35 cellular contexts compared by ENCODE assay signal in genomic region chr10:103257812-103258211, GRCh38. TPM values are rescaled to one million over a fixed set of nuclear protein-coding genes. Genes with fewer than 3 reads are reported as not detected.
DNase-seq lines count a peak whose midpoint lies in the region; FAIRE-seq and TF ChIP-seq lines count a peak whose summit lies in the region.
"Had no signal": no experiment of that assay in that cellular context is flagged by ENCODE, and none has a peak within 500 bp of the region (broad histone marks: within the 10 kb centered on the region; RNA-seq: fewer than 3 reads in every experiment).

No MANE protein-coding gene starts in this region.

- FAIRE-seq in astrocyte (lab: Jason Lieb, UNC) = no peak
- FAIRE-seq: A204.1, A549, D721Med had no signal

- no peak overlapping the region for H3K4me2 ChIP-seq in astrocyte (ENCODE audit: low read length)
- H3K4me2 ChIP-seq: A549; BLaER1; BLaER1 treated with 17β-estradiol and CSF1 and Interleukin-3, amounts not matched to agents 10 nM and 100 nM had no signal

- H3K9ac ChIP-seq in astrocyte (ENCODE audit: low read length) = no peak overlapping the region
- H3K9ac ChIP-seq: BLaER1; BLaER1 treated with 17β-estradiol and CSF1 and Interleukin-3, amounts not matched to agents 10 nM and 100 nM had no signal

- POLR2A ChIA-PET in HEK293 (lab: Yijun Ruan, JAX) = no interaction called here

- no peaks in the 10 kb centered on the region for H3K27me3 ChIP-seq in astrocyte (ENCODE audit: insufficient read depth, low read length)
- H3K27me3 ChIP-seq: BE2C; BLaER1; BLaER1 treated with 17β-estradiol and CSF1 and Interleukin-3, amounts not matched to agents 10 nM and 100 nM had no signal

- peaks cover 11% of the 10 kb centered on the region for H3K36me3 Mint-ChIP-seq in astrocyte (ENCODE audit: low read depth, unreplicated experiment)
- H3K36me3 Mint-ChIP-seq: CD14-positive monocyte; CD8-positive, alpha-beta T cell had no signal

- no peak overlapping the region for H2AFZ ChIP-seq in astrocyte (ENCODE audit: low read depth, low read length)

- no peaks in the 10 kb centered on the region for H3K9me3 ChIP-seq in HEK293 (ENCODE audit: control insufficient read depth, insufficient read depth, low read depth, low read length)
- peaks cover 8% of the 10 kb centered on the region for H3K9me3 ChIP-seq in astrocyte (ENCODE audit: insufficient read depth, low read depth, low read length)
- H3K9me3 ChIP-seq: BE2C had no signal

- H3K4me1 Mint-ChIP-seq in astrocyte (ENCODE audit: low read depth, unreplicated experiment) = peaks cover 12% of the 10 kb centered on the region
- H3K4me1 Mint-ChIP-seq: B cell; CD14-positive monocyte; CD4-positive, alpha-beta memory T cell; CD4-positive, CD25-positive, alpha-beta regulatory T cell; CD8-positive, alpha-beta memory T cell had no signal

- CTCF ChIA-PET in HEK293 (lab: Yijun Ruan, JAX) = interaction anchor here (1.0 kb wide), 1 partner anchor 11 kb away, joined by 3 read pairs; no protein-coding TSS in a partner anchor

- H3K4me3 ChIP-seq in HEK293 (ENCODE audit: low read depth, low read length) (no peak overlapping the region), astrocyte (ENCODE audit: insufficient read depth, low read depth, low read length) (no peak overlapping the region)
- H3K4me3 ChIP-seq: A549; BLaER1; BLaER1 treated with 17β-estradiol and CSF1 and Interleukin-3, amounts not matched to agents 10 nM and 100 nM had no signal

- peak overlapping the region; percentile 62 for H3K27ac Mint-ChIP-seq in astrocyte (ENCODE audit: unreplicated experiment)
- H3K27ac Mint-ChIP-seq: B cell; CD14-positive monocyte; CD4-positive, alpha-beta T cell; CD8-positive, alpha-beta memory T cell; CD8-positive, alpha-beta T cell had no signal

- H3K4me1 ChIP-seq in HEK293 (ENCODE audit: control insufficient read depth, insufficient read depth, low read length) (no peaks in the 10 kb centered on the region), astrocyte (ENCODE audit: insufficient read depth, low read length) (no peaks in the 10 kb centered on the region)
- H3K4me1 ChIP-seq: BE2C; BLaER1; BLaER1 treated with 17β-estradiol and CSF1 and Interleukin-3, amounts not matched to agents 10 nM and 100 nM; Caco-2 had no signal

- no peak overlapping the region for H3K4me3 Mint-ChIP-seq in astrocyte (ENCODE audit: unreplicated experiment)
- H3K4me3 Mint-ChIP-seq: B cell; CD14-positive monocyte; CD4-positive, alpha-beta memory T cell; CD4-positive, alpha-beta T cell; CD4-positive, CD25-positive, alpha-beta regulatory T cell; CD8-positive, alpha-beta memory T cell; CD8-positive, alpha-beta T cell had no signal

- H3K27me3 Mint-ChIP-seq in astrocyte (ENCODE audit: low read depth, unreplicated experiment) = peaks cover 2% of the 10 kb centered on the region
- H3K27me3 Mint-ChIP-seq: CD4-positive, CD25-positive, alpha-beta regulatory T cell had no signal

- H3K36me3 ChIP-seq in HEK293 (ENCODE audit: control insufficient read depth in 2 of 2, insufficient read depth in 1 of 2, low read length in 2 of 2) (no peaks in the 10 kb centered on the region), astrocyte (ENCODE audit: insufficient read depth, low read length) (no peaks in the 10 kb centered on the region)
- H3K36me3 ChIP-seq: BE2C, BLaER1 had no signal

- H3K27ac ChIP-seq in HEK293 (ENCODE audit: extremely low read depth, low read depth, low read length) (no peak overlapping the region), astrocyte (ENCODE audit: low read depth, low read length) (no peak overlapping the region)
- H3K27ac ChIP-seq: 22Rv1; A549; BLaER1; BLaER1 treated with 17β-estradiol and CSF1 and Interleukin-3, amounts not matched to agents 10 nM and 100 nM; C4-2B had no signal

- H4K20me1 ChIP-seq in astrocyte (ENCODE audit: insufficient read depth, low read length) = no peaks in the 10 kb centered on the region
- H4K20me1 ChIP-seq: BLaER1; BLaER1 treated with 17β-estradiol and CSF1 and Interleukin-3, amounts not matched to agents 10 nM and 100 nM had no signal

- H3K79me2 ChIP-seq in astrocyte (ENCODE audit: insufficient read depth, low read length) = no peaks in the 10 kb centered on the region

- no peak for TF ChIP-seq CTCF in HEK293 (tag by site-specific recombination; IDR thresholded peaks at IDR 0.05)
- no peak for TF ChIP-seq CTCF in astrocyte (IDR thresholded peaks at IDR 0.05; ENCODE audit: insufficient read depth, low read depth, low read length)

- H3K9me3 Mint-ChIP-seq in astrocyte (ENCODE audit: unreplicated experiment) = peaks cover 23% of the 10 kb centered on the region
- H3K9me3 Mint-ChIP-seq: CD8-positive, alpha-beta T cell had no signal

- no peak for DNase-seq in astrocyte (ENCODE audit: low read depth)
- no peak for DNase-seq in GDM1 (lab: John Stamatoyannopoulos, UW)
- DNase-seq in NCI-H1436 (lab: John Stamatoyannopoulos, UW) = no peak
- DNase-seq: 8988T; ACHN; AML-193; BE2C; C1 segment of cervical spinal cord; Caco-2; Calu3; CD4-positive, alpha-beta memory T cell; CD4-positive, alpha-beta T cell; CD4-positive, CD25-positive, alpha-beta regulatory T cell; CD8-positive, alpha-beta memory T cell; CD8-positive, alpha-beta T cell; COR-L47; DMS 273 treated with DMSO at 0.1 percent for 48 hours; DMS153; DMS53; DMS79; DMS79 treated with DMSO at 0.1 percent for 48 hours; DND-41; EL had no signal

TF ChIP-seq in HEK293, 187 proteins besides CTCF, POLR2A, EP300 and RAD21:
- TF ChIP-seq ZNF837 (tag by site-specific recombination; IDR thresholded peaks at IDR 0.05) (no peak), PRDM1 (tag by site-specific recombination; IDR thresholded peaks at IDR 0.05) (peak; percentile 96)

RNA-seq across cellular contexts. Expression of gene RPEL1, which starts 12.1 kb away (rescaled TPM):
- total RNA-seq in astrocyte = not detected in 2 replicates
- total RNA-seq: A673; B cell; Caco-2; CD4-positive, alpha-beta memory T cell; CD4-positive, alpha-beta T cell; CD4-positive, CD25-positive, alpha-beta regulatory T cell; CD8-positive, alpha-beta memory T cell; CD8-positive, alpha-beta T cell had no signal

RNA-seq across cellular contexts. Expression of gene INA, which starts 19.1 kb away (rescaled TPM):
- 26.9 and 39.6 TPM in 2 replicates for total RNA-seq in astrocyte
- total RNA-seq: A172; B cell; CD4-positive, alpha-beta memory T cell; CD4-positive, alpha-beta T cell; CD4-positive, CD25-positive, alpha-beta regulatory T cell; CD8-positive, alpha-beta T cell had no signal
